8 cellular contexts compared by ENCODE assay signal in the genomic region with DNA sequence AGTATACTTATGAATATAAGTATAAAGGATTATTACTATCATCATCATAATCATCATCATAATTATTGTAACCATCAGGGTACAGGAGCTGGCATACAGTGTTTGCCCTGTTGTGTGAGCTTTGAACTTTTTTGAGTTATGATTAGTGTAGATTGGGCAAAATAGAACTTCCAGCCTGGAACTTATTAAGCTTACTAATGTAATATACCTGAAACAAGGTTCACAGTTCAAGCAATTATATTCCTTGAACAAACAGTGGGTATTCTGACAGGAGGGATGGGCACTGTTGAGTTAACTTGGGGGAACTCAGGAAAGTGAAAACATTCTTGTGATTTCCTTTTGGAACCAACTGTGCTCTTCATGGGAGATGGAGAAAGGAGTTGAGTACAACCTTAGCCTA.
"Had no signal": no experiment of that assay in that cellular context is flagged by ENCODE, and none has a peak within 500 bp of the region (broad histone marks: within the 10 kb centered on the region; RNA-seq: fewer than 3 reads in every experiment).

No MANE protein-coding gene starts in this region.

- FAIRE-seq: G401.6, GM12878, GM12891, GM12892, GM18507, GM19239 had no signal

- DNase-seq: GDM1, GF-D8 had no signal

- ATAC-seq: GM12878 had no signal

- H3K4me3 ChIP-seq: GM12878 had no signal
